1 cellular context compared by ENCODE assay signal in the genomic region with DNA sequence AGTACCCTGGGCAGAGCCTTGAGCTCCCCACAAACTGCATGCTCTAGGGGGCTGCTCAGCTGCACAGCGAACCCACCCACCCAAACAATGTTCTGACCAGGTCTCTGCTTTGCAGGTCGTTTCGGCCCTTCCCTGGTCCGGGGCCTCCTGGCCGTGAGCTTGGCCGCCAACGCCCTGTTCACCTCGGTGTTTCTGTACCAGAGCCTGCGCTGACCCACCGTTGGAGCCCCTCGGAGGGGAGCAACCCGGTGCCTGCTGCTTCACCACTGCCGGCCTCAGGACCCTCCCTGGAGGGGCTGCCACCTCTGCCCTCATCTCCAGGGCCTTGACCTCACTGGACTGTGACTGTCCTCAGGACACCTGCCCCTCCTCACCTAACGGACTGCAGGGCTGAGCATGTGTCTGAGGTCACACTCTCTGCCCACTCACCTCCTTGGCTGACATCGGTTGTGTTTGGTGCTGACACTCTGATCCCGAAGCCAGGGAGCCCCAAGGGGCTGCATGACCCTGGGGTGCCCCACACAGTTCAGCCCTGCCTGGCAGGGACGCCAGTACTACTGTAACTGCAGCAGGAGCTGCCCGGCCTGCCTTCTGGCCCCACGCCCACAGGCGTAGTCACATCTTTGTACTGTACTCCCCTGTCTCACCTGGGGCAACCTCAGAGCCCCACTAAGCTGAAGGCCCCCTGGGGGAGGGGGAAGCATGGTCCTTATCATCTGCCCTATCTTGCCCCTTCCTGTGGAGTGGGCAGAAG.
TF ChIP-seq lines count a peak whose summit lies in the region.

No MANE protein-coding gene starts in this region.

TF ChIP-seq in K562, 482 proteins besides CTCF, POLR2A, EP300 and RAD21:
- TF ChIP-seq ZBTB33 (CRISPR knock-in tag; IDR thresholded peaks at IDR 0.05) (peak; percentile 31; the same call in 1 of the 2 replicates), ZFX (CRISPR knock-in tag; IDR thresholded peaks at IDR 0.05) (no peak), POLR2G (IDR thresholded peaks at IDR 0.05; ENCODE audit: low read depth, low read length) (peak; percentile 27; the same call in 1 of the 2 replicates)
